Comparison of ENCODE assay signal across 9 cellular contexts in the genomic region with DNA sequence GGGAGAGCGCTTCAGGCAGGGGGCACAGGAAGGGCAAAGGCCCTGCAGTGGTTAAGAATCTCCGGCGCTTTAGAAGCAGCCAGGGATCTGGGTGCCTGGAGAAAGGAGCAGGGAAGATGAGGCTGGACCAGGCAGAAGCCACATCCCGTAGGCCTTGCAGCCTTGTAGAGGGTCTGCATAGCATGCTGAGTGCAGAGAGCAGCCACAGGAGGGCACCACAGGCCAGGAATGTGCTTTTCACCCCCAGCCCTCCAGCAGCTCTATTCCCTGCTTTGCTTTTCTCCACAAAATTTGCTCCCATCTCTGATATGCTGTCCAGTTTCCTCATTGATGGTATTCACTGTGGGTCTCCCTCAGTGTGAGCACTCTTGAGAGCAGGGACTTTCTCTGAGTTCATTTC. TPM values are rescaled to one million over a fixed set of nuclear protein-coding genes. Genes with fewer than 3 reads are reported as not detected.
DNase-seq lines count a peak whose midpoint lies in the region; ATAC-seq and TF ChIP-seq lines count a peak whose summit lies in the region.
"Had no signal": no experiment of that assay in that cellular context is flagged by ENCODE, and none has a peak within 500 bp of the region (broad histone marks: within the 10 kb centered on the region; RNA-seq: fewer than 3 reads in every experiment).

No MANE protein-coding gene starts in this region.

- H4K5ac ChIP-seq in IMR-90 (ENCODE audit: low read depth, low read length) = no peak overlapping the region

- dilution Hi-C loops in IMR-90 (cut with HindIII; ENCODE audit: low sequenced_read_pairs, unreplicated experiment) = no loop called here

- H3K27ac ChIP-seq in IMR-90 (ENCODE audit: insufficient read depth, low read length) = no peak overlapping the region

- H2BK120ac ChIP-seq in IMR-90 (ENCODE audit: low read depth, low read length) = no peak overlapping the region

- in situ Hi-C loops in IMR-90 (cut with MboI; ENCODE audit: low sequenced_read_pairs) = no loop called here

- no peak overlapping the region for H2BK5ac ChIP-seq in IMR-90 (ENCODE audit: low read depth, low read length, poor library complexity, severe bottlenecking)

- no peak overlapping the region for H3K18ac ChIP-seq in IMR-90 (ENCODE audit: low read depth, low read length)

- no peak overlapping the region for H2AK5ac ChIP-seq in IMR-90 (ENCODE audit: low read depth, low read length)

- no peaks in the 10 kb centered on the region for H4K20me1 ChIP-seq in IMR-90 (ENCODE audit: insufficient read depth, low read length)

- no peak overlapping the region for H2AFZ ChIP-seq in IMR-90 (replicated peaks; ENCODE audit: low read length, poor library complexity)

- H4K8ac ChIP-seq in IMR-90 (ENCODE audit: low read depth in 2 of 2, low read length in 2 of 2) = no peak overlapping the region

- H3K79me1 ChIP-seq in IMR-90 (ENCODE audit: low read depth in 1 of 2, low read length in 2 of 2) = peaks cover 24 to 53% of the 10 kb centered on the region in 2 experiments

- H3K9ac ChIP-seq in IMR-90 (ENCODE audit: low read depth, low read length) = no peak overlapping the region

- TF ChIP-seq RAD21 in IMR-90 (IDR thresholded peaks at IDR 0.05; ENCODE audit: low read length) = peak; percentile 83

- no peak overlapping the region for H4K91ac ChIP-seq in IMR-90 (ENCODE audit: insufficient read depth, low read depth, low read length)

- H3K4me1 Mint-ChIP-seq in Calu3 (ENCODE audit: low read depth, unreplicated experiment) (peaks cover 26% of the 10 kb centered on the region), progenitor cell of endocrine pancreas (ENCODE audit: low read depth) (peaks cover 12% of the 10 kb centered on the region)
- peaks cover 17% of the 10 kb centered on the region for H3K4me1 Mint-ChIP-seq in activated T-cell treated with anti-CD3 and anti-CD28 coated beads, Interleukin-2, amount 50 U/mL, for 72 hours (ENCODE audit: low read depth)

- H3K9me3 ChIP-seq in IMR-90 (ENCODE audit: control insufficient read depth, insufficient read depth, low read length) = no peaks in the 10 kb centered on the region

- POLR2A ChIA-PET in IMR-90 (lab: Charles Lee; ENCODE audit: unreplicated experiment) = no interaction called here

- no peak overlapping the region for H3K4me2 ChIP-seq in IMR-90 (ENCODE audit: low read depth, low read length)

- no peaks in the 10 kb centered on the region for H3K36me3 ChIP-seq in IMR-90 (ENCODE audit: control insufficient read depth, insufficient read depth, low read length)

- H3K9me1 ChIP-seq in IMR-90 (ENCODE audit: insufficient read depth, low read length) = no peaks in the 10 kb centered on the region

- no peak overlapping the region for H2BK20ac ChIP-seq in IMR-90 (ENCODE audit: low read depth, low read length)

- BruUV-seq in Calu3 (replicated peaks; lab: Mats Ljungman, UMichigan) = no TSS peak
- BruUV-seq in IMR-90 (replicated peaks; lab: Mats Ljungman, UMichigan) = no TSS peak

- H3K14ac ChIP-seq in IMR-90 (replicated peaks; ENCODE audit: low read depth, low read length) = no peak overlapping the region

- no peak overlapping the region for H3K4me3 ChIP-seq in IMR-90 (ENCODE audit: insufficient read depth, low read depth, low read length)

- no peaks in the 10 kb centered on the region for H3K4me1 ChIP-seq in IMR-90 (ENCODE audit: control insufficient read depth, insufficient read depth, low read length)

- H2BK15ac ChIP-seq in IMR-90 (ENCODE audit: low read depth, low read length) = no peak overlapping the region

- CTCF ChIA-PET in Calu3 (lab: Charles Lee) = interaction anchor here (1.0 to 1.7 kb wide), 3 partner anchors 10 to 55 kb away, joined by 4 to 7 read pairs (median 5); a partner anchor contains a TSS
- CTCF ChIA-PET in IMR-90 (lab: Yijun Ruan, JAX) = interaction anchor here (1.0 to 1.4 kb wide), 3 partner anchors 54 to 109 kb away, joined by 4 to 6 read pairs (median 4); a partner anchor contains a TSS

- ATAC-seq in IMR-90 (ENCODE audit: low read depth) = peak; percentile 97
- peak; percentile 44 to 45 for ATAC-seq in activated T-cell treated with anti-CD3 and anti-CD28 coated beads, Interleukin-2, amount 50 U/mL, for 72 hours (replicated peaks in 1 of 2)
- ATAC-seq in GM21360 (IDR thresholded peaks at IDR 0.05; ENCODE audit: unreplicated experiment) = no peak

- H3K23ac ChIP-seq in IMR-90 (ENCODE audit: low read depth, low read length) = no peak overlapping the region

- H3K27me3 ChIP-seq in IMR-90 (ENCODE audit: control insufficient read depth, insufficient read depth, low read length) = no peaks in the 10 kb centered on the region

- DNase-seq in Calu3 (peak; percentile 64), IMR-90 (peak; percentile 63), globus pallidus (ENCODE audit: low spot score) (peak; percentile 86), progenitor cell of endocrine pancreas (ENCODE audit: low spot score, unreplicated experiment) (no peak), SIG-M5 treated with dmso at 0.1 percent for 504 hours (lab: John Stamatoyannopoulos, UW; ENCODE audit: unreplicated experiment) (no peak), NCI-H345 (lab: John Stamatoyannopoulos, UW) (no peak)
- peak; percentile 24 to 26 for DNase-seq in activated T-cell treated with anti-CD3 and anti-CD28 coated beads, Interleukin-2, amount 50 U/mL, for 72 hours

- H3K27me3 Mint-ChIP-seq in Calu3 (ENCODE audit: unreplicated experiment) = no peaks in the 10 kb centered on the region
- no peaks in the 10 kb centered on the region for H3K27me3 Mint-ChIP-seq in activated T-cell treated with anti-CD3 and anti-CD28 coated beads, Interleukin-2, amount 50 U/mL, for 72 hours (ENCODE audit: low read depth)
- H3K27me3 Mint-ChIP-seq in progenitor cell of endocrine pancreas = no peaks in the 10 kb centered on the region

- H3K4ac ChIP-seq in IMR-90 (ENCODE audit: low read depth, low read length) = no peak overlapping the region

- no peak for TF ChIP-seq POLR2A in IMR-90 (IDR thresholded peaks at IDR 0.05; ENCODE audit: low read depth, low read length)

- H3K9me3 Mint-ChIP-seq in Calu3 (ENCODE audit: low read depth, unreplicated experiment) (no peaks in the 10 kb centered on the region), progenitor cell of endocrine pancreas (ENCODE audit: low read depth) (no peaks in the 10 kb centered on the region)
- no peaks in the 10 kb centered on the region for H3K9me3 Mint-ChIP-seq in activated T-cell treated with anti-CD3 and anti-CD28 coated beads, Interleukin-2, amount 50 U/mL, for 72 hours

- no peak overlapping the region for H2AK9ac ChIP-seq in IMR-90 (replicated peaks; ENCODE audit: low read depth, low read length, poor library complexity)

- no peak overlapping the region for H3K56ac ChIP-seq in IMR-90 (ENCODE audit: extremely low read depth, insufficient read depth, low read length)

- H3K4me3 Mint-ChIP-seq in Calu3 (ENCODE audit: low read depth, unreplicated experiment) (no peak overlapping the region), progenitor cell of endocrine pancreas (ENCODE audit: low read depth) (no peak overlapping the region)
- H3K4me3 Mint-ChIP-seq in activated T-cell treated with anti-CD3 and anti-CD28 coated beads, Interleukin-2, amount 50 U/mL, for 72 hours = no peak overlapping the region

- H3K36me3 Mint-ChIP-seq in Calu3 (ENCODE audit: insufficient read depth, unreplicated experiment) (peaks cover 22% of the 10 kb centered on the region), progenitor cell of endocrine pancreas (ENCODE audit: insufficient read depth) (peaks cover 1% of the 10 kb centered on the region)
- H3K36me3 Mint-ChIP-seq in activated T-cell treated with anti-CD3 and anti-CD28 coated beads, Interleukin-2, amount 50 U/mL, for 72 hours (ENCODE audit: insufficient read depth in 2 of 2) = peaks cover 1 to 14% of the 10 kb centered on the region in 2 donors

- 100% methylated on average over 1 of the region's 4 CpGs; no CpG with 5 or more reads in 1 of the 2 experiments for WGBS in IMR-90 (ENCODE audit: extremely low coverage in 2 of 2, insufficient read length in 1 of 2), 2 experiments

- intact Hi-C loops in Calu3 (cut with micrococcal nuclease; ENCODE audit: unreplicated experiment) = loop anchor here (5.0 kb wide), 1 partner anchor 112 kb away; no protein-coding TSS in a partner anchor
- intact Hi-C loops in IMR-90 (cut with micrococcal nuclease) = loop anchor here (1.0 to 2.0 kb wide), 2 partner anchors 54 to 110 kb away; a partner anchor contains a TSS

- H3K27ac Mint-ChIP-seq in Calu3 (ENCODE audit: unreplicated experiment) (no peak overlapping the region), progenitor cell of endocrine pancreas (no peak overlapping the region)
- H3K27ac Mint-ChIP-seq in activated T-cell treated with anti-CD3 and anti-CD28 coated beads, Interleukin-2, amount 50 U/mL, for 72 hours = no peak overlapping the region

- TF ChIP-seq CTCF in Calu3 (IDR thresholded peaks at IDR 0.05; ENCODE audit: unreplicated experiment) (peak; percentile 56), IMR-90 (conservative IDR thresholded peaks at IDR 0.05; ENCODE audit: low read depth, low read length) (peak; percentile 78), progenitor cell of endocrine pancreas (IDR thresholded peaks at IDR 0.05; ENCODE audit: unreplicated experiment) (peak; percentile 49)

RNA-seq across cellular contexts. Expression of a gene that starts 5.7 kb away (rescaled TPM):
- 25.5 and 29.6 TPM in 2 replicates for total RNA-seq in Calu3 (2022)
- 4.5 and 5.0 TPM in 2 replicates for total RNA-seq in IMR-90 (2012; rRNA removed)
- 7.0 and 8.2 TPM in 2 replicates for polyA plus RNA-seq in IMR-90 (2012; rRNA removed)
- 3.9 and 4.0 TPM in 2 replicates for polyA plus RNA-seq in IMR-90 (2012; cell fraction: cytosol; rRNA removed)
- polyA plus RNA-seq in IMR-90 (2012; cell fraction: nucleus; rRNA removed; ENCODE audit: low replicate concordance) = 12.0 and 43.6 TPM in 2 replicates
- 10 to 100 TPM; 19.8 to 21.6 TPM for total RNA-seq in activated T-cell treated with anti-CD3 and anti-CD28 coated beads, Interleukin-2, amount 50 U/mL, for 72 hours
- 9.2 and 10.6 TPM in 2 replicates for total RNA-seq in progenitor cell of endocrine pancreas

RNA-seq across cellular contexts. Expression of a gene that starts 6.3 kb away (rescaled TPM):
- total RNA-seq in Calu3 (2022) (3.2 and 3.3 TPM in 2 replicates), IMR-90 (2012; rRNA removed) (1.8 and 2.2 TPM in 2 replicates), progenitor cell of endocrine pancreas (10.1 and 10.4 TPM in 2 replicates)
- 5.9 and 7.2 TPM in 2 replicates for polyA plus RNA-seq in IMR-90 (2012; rRNA removed)
- 7.4 and 13.9 TPM in 2 replicates for polyA plus RNA-seq in IMR-90 (2012; cell fraction: cytosol; rRNA removed)
- 3.2 and 7.3 TPM in 2 replicates for polyA plus RNA-seq in IMR-90 (2012; cell fraction: nucleus; rRNA removed; ENCODE audit: low replicate concordance)
- 1 to 10 TPM; 1.1 to 1.3 TPM for total RNA-seq in activated T-cell treated with anti-CD3 and anti-CD28 coated beads, Interleukin-2, amount 50 U/mL, for 72 hours

RNA-seq across cellular contexts. Expression of a gene that starts 27.8 kb away (rescaled TPM):
- total RNA-seq in Calu3 (2022) (3.1 and 3.5 TPM in 2 replicates), IMR-90 (2012; rRNA removed) (5.0 and 5.4 TPM in 2 replicates), progenitor cell of endocrine pancreas (16.2 and 17.9 TPM in 2 replicates)
- 24.4 and 28.7 TPM in 2 replicates for polyA plus RNA-seq in IMR-90 (2012; rRNA removed)
- polyA plus RNA-seq in IMR-90 (2012; cell fraction: cytosol; rRNA removed) = 19.6 and 32.6 TPM in 2 replicates
- polyA plus RNA-seq in IMR-90 (2012; cell fraction: nucleus; rRNA removed; ENCODE audit: low replicate concordance) = 15.2 and 35.7 TPM in 2 replicates
- 1 to 10 TPM; 1.0 to 2.7 TPM for total RNA-seq in activated T-cell treated with anti-CD3 and anti-CD28 coated beads, Interleukin-2, amount 50 U/mL, for 72 hours

RNA-seq across cellular contexts. Expression of a gene that starts 46.4 kb away (rescaled TPM):
- 52.6 and 56.7 TPM in 2 replicates for total RNA-seq in Calu3 (2022)
- total RNA-seq in IMR-90 (2012; rRNA removed) = 10.3 and 12.9 TPM in 2 replicates
- 38.7 and 42.7 TPM in 2 replicates for polyA plus RNA-seq in IMR-90 (2012; rRNA removed)
- polyA plus RNA-seq in IMR-90 (2012; cell fraction: cytosol; rRNA removed) = 21.2 and 48.6 TPM in 2 replicates
- 120 and 144 TPM in 2 replicates for polyA plus RNA-seq in IMR-90 (2012; cell fraction: nucleus; rRNA removed; ENCODE audit: low replicate concordance)
- total RNA-seq in activated T-cell treated with anti-CD3 and anti-CD28 coated beads, Interleukin-2, amount 50 U/mL, for 72 hours = 10 to 100 TPM; 46.8 to 55.9 TPM
- total RNA-seq in progenitor cell of endocrine pancreas = 32.9 and 36.8 TPM in 2 replicates

RNA-seq across cellular contexts. Expression of a gene that starts 50.5 kb away (rescaled TPM):
- total RNA-seq in Calu3 (2022) = not detected in 2 replicates
- total RNA-seq in IMR-90 (2012; rRNA removed) = not detected in 2 replicates
- not detected in 2 replicates for polyA plus RNA-seq in IMR-90 (2012; rRNA removed)
- not detected in 2 replicates for polyA plus RNA-seq in IMR-90 (2012; cell fraction: cytosol; rRNA removed)
- polyA plus RNA-seq in IMR-90 (2012; cell fraction: nucleus; rRNA removed; ENCODE audit: low replicate concordance) = 0.13 TPM in 1 of 2 replicates, not detected in the other
- under 1 TPM in 1 of 2 donors, not detected in 1; 0.39 TPM for total RNA-seq in activated T-cell treated with anti-CD3 and anti-CD28 coated beads, Interleukin-2, amount 50 U/mL, for 72 hours
- total RNA-seq in progenitor cell of endocrine pancreas = 0.47 TPM in 1 of 2 replicates, not detected in the other
- total RNA-seq: subcutaneous adipose tissue had no signal

Comparison
In these comparisons a context has a peak if more than half of its experiments do, and no peak if none do; other contexts are left out.
1. DNase-seq: peak in Calu3 (single experiment), IMR-90 (single experiment), activated T-cell treated with anti-CD3 and anti-CD28 coated beads, Interleukin-2, amount 50 U/mL, for 72 hours (2 of 2) and globus pallidus (single experiment); none in progenitor cell of endocrine pancreas (single experiment), SIG-M5 treated with dmso at 0.1 percent for 504 hours (single experiment) and NCI-H345 (single experiment).
2. Peak in every context shown above with its lines, with median percentiles within 50 percentile points of each other: CTCF ChIP-seq.